ENCODE assay signal across 8 cellular contexts in the genomic region with DNA sequence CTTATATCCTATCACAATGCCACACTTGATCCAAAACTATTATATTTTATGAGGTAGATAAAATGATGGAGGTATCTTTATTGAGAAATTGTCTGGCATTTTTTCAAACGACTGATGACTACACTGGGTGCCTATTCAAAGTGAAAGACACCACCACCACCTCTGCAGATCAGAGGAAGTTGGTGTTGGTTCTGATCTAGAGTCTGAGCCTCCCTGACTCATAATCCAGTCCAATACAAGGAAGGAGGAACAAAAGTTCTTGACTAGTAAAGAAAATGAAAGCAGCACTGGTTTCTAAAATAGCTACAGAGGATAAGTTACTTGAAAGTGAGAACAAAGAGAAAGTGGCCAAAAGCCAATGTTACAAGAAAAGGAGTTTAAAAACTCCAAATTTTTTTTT.
A peak's percentile ranks its signal among the peaks of the same experiment; 100 is the strongest.
DNase-seq lines count a peak whose midpoint lies in the region; ATAC-seq and TF ChIP-seq lines count a peak whose summit lies in the region.

No MANE protein-coding gene starts in this region.

- peaks cover 45% of the 10 kb centered on the region for H3K36me3 Mint-ChIP-seq in activated CD4-positive, alpha-beta T cell treated with anti-CD3 and anti-CD28 coated beads, Interleukin-2, amount 10 ng/mL, durations not matched to agents 7 days and 5 days (ENCODE audit: low read depth)
- H3K36me3 Mint-ChIP-seq in stimulated activated naive CD8-positive, alpha-beta T cell treated with anti-CD3 and anti-CD28 coated beads, Interleukin-15, Interleukin-2, amounts not matched to agents 100 ng/mL and 50 ng/mL, for 24 hours (ENCODE audit: low read depth), result peaks cover 52% of the 10 kb centered on the region

- DNase-seq in activated T-cell treated with anti-CD3 and anti-CD28 coated beads for 48 hours (ENCODE audit: low read depth), result peak; percentile 21
- no peak for DNase-seq in activated T-cell treated with anti-CD3 and anti-CD28 coated beads, Interleukin-2, amount 50 U/mL, for 1 hour
- DNase-seq in activated CD4-positive, alpha-beta T cell treated with anti-CD3 and anti-CD28 coated beads, Interleukin-2, amount 10 ng/mL, durations not matched to agents 7 days and 5 days, result peak; percentile 39
- no peak for DNase-seq in thyroid gland
- DNase-seq in RKO (ENCODE audit: low spot score), result no peak
- DNase-seq in 8988T, result no peak

- intact Hi-C loops in thyroid gland (cut with DNase I), result no loop called here

- peaks cover 23% of the 10 kb centered on the region for H3K9me3 Mint-ChIP-seq in activated CD4-positive, alpha-beta T cell treated with anti-CD3 and anti-CD28 coated beads, Interleukin-2, amount 10 ng/mL, durations not matched to agents 7 days and 5 days
- peaks cover 21% of the 10 kb centered on the region for H3K9me3 Mint-ChIP-seq in stimulated activated naive CD8-positive, alpha-beta T cell treated with anti-CD3 and anti-CD28 coated beads, Interleukin-15, Interleukin-2, amounts not matched to agents 100 ng/mL and 50 ng/mL, for 24 hours

- TF ChIP-seq CTCF in thyroid gland (IDR thresholded peaks at IDR 0.05), result no peak

- TF ChIP-seq POLR2A in thyroid gland (IDR thresholded peaks at IDR 0.05), result no peak

- CTCF ChIA-PET in activated CD4-positive, alpha-beta T cell treated with anti-CD3 and anti-CD28 coated beads, Interleukin-2, amount 10 ng/mL, durations not matched to agents 7 days and 5 days (lab: Charles Lee), result interaction anchor here (0.6 kb wide), 1 partner anchor 831 kb away, joined by 4 read pairs; no protein-coding TSS in a partner anchor

- no peaks in the 10 kb centered on the region for H3K27me3 Mint-ChIP-seq in activated CD4-positive, alpha-beta T cell treated with anti-CD3 and anti-CD28 coated beads, Interleukin-2, amount 10 ng/mL, durations not matched to agents 7 days and 5 days
- no peaks in the 10 kb centered on the region for H3K27me3 Mint-ChIP-seq in stimulated activated naive CD8-positive, alpha-beta T cell treated with anti-CD3 and anti-CD28 coated beads, Interleukin-15, Interleukin-2, amounts not matched to agents 100 ng/mL and 50 ng/mL, for 24 hours

- H3K27ac ChIP-seq in thyroid gland, result no peak overlapping the region

- H3K27ac Mint-ChIP-seq in activated CD4-positive, alpha-beta T cell treated with anti-CD3 and anti-CD28 coated beads, Interleukin-2, amount 10 ng/mL, durations not matched to agents 7 days and 5 days, result peak overlapping the region; percentile 54
- peak overlapping the region; percentile 85 for H3K27ac Mint-ChIP-seq in stimulated activated naive CD8-positive, alpha-beta T cell treated with anti-CD3 and anti-CD28 coated beads, Interleukin-15, Interleukin-2, amounts not matched to agents 100 ng/mL and 50 ng/mL, for 24 hours

- H3K4me3 Mint-ChIP-seq in activated CD4-positive, alpha-beta T cell treated with anti-CD3 and anti-CD28 coated beads, Interleukin-2, amount 10 ng/mL, durations not matched to agents 7 days and 5 days, result no peak overlapping the region
- H3K4me3 Mint-ChIP-seq in stimulated activated naive CD8-positive, alpha-beta T cell treated with anti-CD3 and anti-CD28 coated beads, Interleukin-15, Interleukin-2, amounts not matched to agents 100 ng/mL and 50 ng/mL, for 24 hours, result peak overlapping the region; percentile 56

- no peaks in the 10 kb centered on the region for H3K9me3 ChIP-seq in thyroid gland

- peaks cover 20% of the 10 kb centered on the region for H3K4me1 Mint-ChIP-seq in activated CD4-positive, alpha-beta T cell treated with anti-CD3 and anti-CD28 coated beads, Interleukin-2, amount 10 ng/mL, durations not matched to agents 7 days and 5 days
- peaks cover 54% of the 10 kb centered on the region for H3K4me1 Mint-ChIP-seq in stimulated activated naive CD8-positive, alpha-beta T cell treated with anti-CD3 and anti-CD28 coated beads, Interleukin-15, Interleukin-2, amounts not matched to agents 100 ng/mL and 50 ng/mL, for 24 hours (ENCODE audit: low read depth)

- peak; percentile 66 for ATAC-seq in HG02970 (IDR thresholded peaks at IDR 0.05; ENCODE audit: low FRiP score, unreplicated experiment)

- POLR2A ChIA-PET in activated CD4-positive, alpha-beta T cell treated with anti-CD3 and anti-CD28 coated beads, Interleukin-2, amount 10 ng/mL, durations not matched to agents 7 days and 5 days (lab: Charles Lee), result interaction anchor here (0.7 kb wide), 1 partner anchor 1373 kb away, joined by 3 read pairs; no protein-coding TSS in a partner anchor

- no peaks in the 10 kb centered on the region for H3K27me3 ChIP-seq in thyroid gland

- no peaks in the 10 kb centered on the region for H3K4me1 ChIP-seq in thyroid gland

- WGBS in thyroid gland, 2 donors, result 92 to 93% methylated on average over 1 of the region's 1 CpG

- no peak overlapping the region for H3K4me3 ChIP-seq in thyroid gland (replicated peaks in 1 of 3)

- H3K36me3 ChIP-seq in thyroid gland, result no peaks in the 10 kb centered on the region

Comparison
In these comparisons a context has a peak if more than half of its experiments do, and no peak if none do; other contexts are left out.
1. DNase-seq: peak in activated T-cell treated with anti-CD3 and anti-CD28 coated beads for 48 hours (single experiment) and activated CD4-positive, alpha-beta T cell treated with anti-CD3 and anti-CD28 coated beads, Interleukin-2, amount 10 ng/mL, durations not matched to agents 7 days and 5 days (single experiment); none in activated T-cell treated with anti-CD3 and anti-CD28 coated beads, Interleukin-2, amount 50 U/mL, for 1 hour (single experiment), thyroid gland (0 of 2), RKO (single experiment) and 8988T (single experiment).